Comparison of ENCODE assay signal across 2 cellular contexts in the genomic region with DNA sequence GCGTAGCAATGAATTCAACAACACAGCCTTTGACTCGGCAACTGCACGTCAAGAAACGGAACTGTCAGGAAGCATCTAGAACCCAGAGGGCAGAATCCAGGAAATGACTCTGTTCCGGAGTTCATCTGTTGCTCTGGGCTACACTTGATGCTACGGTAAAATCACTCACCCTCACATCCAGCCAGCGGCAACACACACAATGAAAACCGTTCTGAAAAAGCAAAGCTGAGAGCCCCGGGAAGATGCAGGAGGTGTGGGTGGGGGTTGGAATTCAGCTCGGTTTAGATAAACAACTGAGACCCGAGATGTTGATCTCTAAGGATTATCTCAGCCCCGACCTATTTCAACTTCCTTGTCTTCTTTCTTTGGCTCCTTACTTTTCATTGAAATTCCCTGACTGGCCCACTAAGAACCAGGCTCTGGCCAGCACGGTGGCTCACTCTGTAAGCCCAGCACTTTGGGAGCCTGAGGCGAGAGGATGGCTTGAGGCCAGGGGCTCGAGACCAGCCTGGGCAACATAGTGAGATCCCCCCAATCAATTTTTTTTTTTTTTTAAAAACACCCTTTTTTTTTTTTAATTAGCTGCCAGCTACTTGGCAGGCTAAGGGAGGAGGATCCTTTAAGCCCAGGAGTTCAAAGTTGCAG.
A peak's percentile ranks its signal among the peaks of the same experiment; 100 is the strongest.
TF ChIP-seq lines count a peak whose summit lies in the region.

No MANE protein-coding gene starts in this region.

TF ChIP-seq in GM12878, 131 proteins besides CTCF, POLR2A, EP300 and RAD21 (continues in another document):
- TF ChIP-seq MTA2 (IDR thresholded peaks at IDR 0.05; ENCODE audit: low read depth) (no peak), MYC (IDR thresholded peaks at IDR 0.05; ENCODE audit: insufficient read depth, insufficient read length, insufficient replicate concordance, low read length, severe bottlenecking) (no peak), TCF12 (IDR thresholded peaks at IDR 0.05; ENCODE audit: low read depth, low read length) (no peak), EED (IDR thresholded peaks at IDR 0.05; ENCODE audit: low read depth) (no peak; the same call in 1 of the 2 replicates), IRF4 (IDR thresholded peaks at IDR 0.05; ENCODE audit: low read depth, low read length) (no peak), PAX8 (IDR thresholded peaks at IDR 0.05) (no peak), DPF2 (IDR thresholded peaks at IDR 0.05) (no peak), SPI1 (IDR thresholded peaks at IDR 0.05; ENCODE audit: borderline replicate concordance, insufficient read depth, low read depth, low read length) (peak; percentile 13; the same call in 1 of the 2 replicates), HDAC6 (IDR thresholded peaks at IDR 0.05; ENCODE audit: unreplicated experiment) (no peak), CHD2 (IDR thresholded peaks at IDR 0.05; ENCODE audit: borderline replicate concordance, low read depth, low read length) (no peak), ZSCAN29 (IDR thresholded peaks at IDR 0.05) (no peak), ETV6 (conservative IDR thresholded peaks at IDR 0.05 in 1 of 2, IDR thresholded peaks at IDR 0.05 in 1 of 2; ENCODE audit: borderline replicate concordance in 1 of 2, low read depth in 1 of 2) (peak in 1 of 2 experiments; percentile 48; a peak in 1 of 4 replicates), RAD51 (IDR thresholded peaks at IDR 0.05) (no peak), SMAD5 (IDR thresholded peaks at IDR 0.05; ENCODE audit: low read depth) (no peak), BMI1 (IDR thresholded peaks at IDR 0.05; ENCODE audit: borderline replicate concordance) (no peak), ZNF622 (IDR thresholded peaks at IDR 0.05) (no peak)
- TF ChIP-seq, protein P1, sequence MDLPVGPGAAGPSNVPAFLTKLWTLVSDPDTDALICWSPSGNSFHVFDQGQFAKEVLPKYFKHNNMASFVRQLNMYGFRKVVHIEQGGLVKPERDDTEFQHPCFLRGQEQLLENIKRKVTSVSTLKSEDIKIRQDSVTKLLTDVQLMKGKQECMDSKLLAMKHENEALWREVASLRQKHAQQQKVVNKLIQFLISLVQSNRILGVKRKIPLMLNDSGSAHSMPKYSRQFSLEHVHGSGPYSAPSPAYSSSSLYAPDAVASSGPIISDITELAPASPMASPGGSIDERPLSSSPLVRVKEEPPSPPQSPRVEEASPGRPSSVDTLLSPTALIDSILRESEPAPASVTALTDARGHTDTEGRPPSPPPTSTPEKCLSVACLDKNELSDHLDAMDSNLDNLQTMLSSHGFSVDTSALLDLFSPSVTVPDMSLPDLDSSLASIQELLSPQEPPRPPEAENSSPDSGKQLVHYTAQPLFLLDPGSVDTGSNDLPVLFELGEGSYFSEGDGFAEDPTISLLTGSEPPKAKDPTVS (IDR thresholded peaks at IDR 0.05; ENCODE audit: low read depth, low read length): peak; percentile 83; the same call in 1 of the 2 replicates
- TF ChIP-seq, protein P2, sequence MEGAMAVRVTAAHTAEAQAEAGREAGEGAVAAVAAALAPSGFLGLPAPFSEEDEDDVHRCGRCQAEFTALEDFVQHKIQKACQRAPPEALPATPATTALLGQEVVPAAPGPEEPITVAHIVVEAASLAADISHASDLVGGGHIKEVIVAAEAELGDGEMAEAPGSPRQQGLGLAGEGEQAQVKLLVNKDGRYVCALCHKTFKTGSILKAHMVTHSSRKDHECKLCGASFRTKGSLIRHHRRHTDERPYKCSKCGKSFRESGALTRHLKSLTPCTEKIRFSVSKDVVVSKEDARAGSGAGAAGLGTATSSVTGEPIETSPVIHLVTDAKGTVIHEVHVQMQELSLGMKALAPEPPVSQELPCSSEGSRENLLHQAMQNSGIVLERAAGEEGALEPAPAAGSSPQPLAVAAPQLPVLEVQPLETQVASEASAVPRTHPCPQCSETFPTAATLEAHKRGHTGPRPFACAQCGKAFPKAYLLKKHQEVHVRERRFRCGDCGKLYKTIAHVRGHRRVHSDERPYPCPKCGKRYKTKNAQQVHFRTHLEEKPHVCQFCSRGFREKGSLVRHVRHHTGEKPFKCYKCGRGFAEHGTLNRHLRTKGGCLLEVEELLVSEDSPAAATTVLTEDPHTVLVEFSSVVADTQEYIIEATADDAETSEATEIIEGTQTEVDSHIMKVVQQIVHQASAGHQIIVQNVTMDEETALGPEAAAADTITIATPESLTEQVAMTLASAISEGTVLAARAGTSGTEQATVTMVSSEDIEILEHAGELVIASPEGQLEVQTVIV (IDR thresholded peaks at IDR 0.05; ENCODE audit: borderline replicate concordance, partially characterized antibody): no peak
- TF ChIP-seq, protein P3, sequence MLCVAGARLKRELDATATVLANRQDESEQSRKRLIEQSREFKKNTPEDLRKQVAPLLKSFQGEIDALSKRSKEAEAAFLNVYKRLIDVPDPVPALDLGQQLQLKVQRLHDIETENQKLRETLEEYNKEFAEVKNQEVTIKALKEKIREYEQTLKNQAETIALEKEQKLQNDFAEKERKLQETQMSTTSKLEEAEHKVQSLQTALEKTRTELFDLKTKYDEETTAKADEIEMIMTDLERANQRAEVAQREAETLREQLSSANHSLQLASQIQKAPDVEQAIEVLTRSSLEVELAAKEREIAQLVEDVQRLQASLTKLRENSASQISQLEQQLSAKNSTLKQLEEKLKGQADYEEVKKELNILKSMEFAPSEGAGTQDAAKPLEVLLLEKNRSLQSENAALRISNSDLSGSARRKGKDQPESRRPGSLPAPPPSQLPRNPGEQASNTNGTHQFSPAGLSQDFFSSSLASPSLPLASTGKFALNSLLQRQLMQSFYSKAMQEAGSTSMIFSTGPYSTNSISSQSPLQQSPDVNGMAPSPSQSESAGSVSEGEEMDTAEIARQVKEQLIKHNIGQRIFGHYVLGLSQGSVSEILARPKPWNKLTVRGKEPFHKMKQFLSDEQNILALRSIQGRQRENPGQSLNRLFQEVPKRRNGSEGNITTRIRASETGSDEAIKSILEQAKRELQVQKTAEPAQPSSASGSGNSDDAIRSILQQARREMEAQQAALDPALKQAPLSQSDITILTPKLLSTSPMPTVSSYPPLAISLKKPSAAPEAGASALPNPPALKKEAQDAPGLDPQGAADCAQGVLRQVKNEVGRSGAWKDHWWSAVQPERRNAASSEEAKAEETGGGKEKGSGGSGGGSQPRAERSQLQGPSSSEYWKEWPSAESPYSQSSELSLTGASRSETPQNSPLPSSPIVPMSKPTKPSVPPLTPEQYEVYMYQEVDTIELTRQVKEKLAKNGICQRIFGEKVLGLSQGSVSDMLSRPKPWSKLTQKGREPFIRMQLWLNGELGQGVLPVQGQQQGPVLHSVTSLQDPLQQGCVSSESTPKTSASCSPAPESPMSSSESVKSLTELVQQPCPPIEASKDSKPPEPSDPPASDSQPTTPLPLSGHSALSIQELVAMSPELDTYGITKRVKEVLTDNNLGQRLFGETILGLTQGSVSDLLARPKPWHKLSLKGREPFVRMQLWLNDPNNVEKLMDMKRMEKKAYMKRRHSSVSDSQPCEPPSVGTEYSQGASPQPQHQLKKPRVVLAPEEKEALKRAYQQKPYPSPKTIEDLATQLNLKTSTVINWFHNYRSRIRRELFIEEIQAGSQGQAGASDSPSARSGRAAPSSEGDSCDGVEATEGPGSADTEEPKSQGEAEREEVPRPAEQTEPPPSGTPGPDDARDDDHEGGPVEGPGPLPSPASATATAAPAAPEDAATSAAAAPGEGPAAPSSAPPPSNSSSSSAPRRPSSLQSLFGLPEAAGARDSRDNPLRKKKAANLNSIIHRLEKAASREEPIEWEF (IDR thresholded peaks at IDR 0.05; ENCODE audit: insufficient replicate concordance, low read depth, low read length): no peak

TF ChIP-seq in liver, 16 proteins besides CTCF, POLR2A, EP300 and RAD21:
- TF ChIP-seq, protein P4, sequence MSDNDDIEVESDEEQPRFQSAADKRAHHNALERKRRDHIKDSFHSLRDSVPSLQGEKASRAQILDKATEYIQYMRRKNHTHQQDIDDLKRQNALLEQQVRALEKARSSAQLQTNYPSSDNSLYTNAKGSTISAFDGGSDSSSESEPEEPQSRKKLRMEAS (IDR thresholded peaks at IDR 0.05): no peak
- no peak for TF ChIP-seq EGR1 (IDR thresholded peaks at IDR 0.05; ENCODE audit: low read depth in 2 of 2)
- no peak for TF ChIP-seq YY1 (IDR thresholded peaks at IDR 0.05)
- TF ChIP-seq HNF4A (conservative IDR thresholded peaks at IDR 0.05): peak in 1 of 2 donors; percentile 88
- TF ChIP-seq, protein P5, sequence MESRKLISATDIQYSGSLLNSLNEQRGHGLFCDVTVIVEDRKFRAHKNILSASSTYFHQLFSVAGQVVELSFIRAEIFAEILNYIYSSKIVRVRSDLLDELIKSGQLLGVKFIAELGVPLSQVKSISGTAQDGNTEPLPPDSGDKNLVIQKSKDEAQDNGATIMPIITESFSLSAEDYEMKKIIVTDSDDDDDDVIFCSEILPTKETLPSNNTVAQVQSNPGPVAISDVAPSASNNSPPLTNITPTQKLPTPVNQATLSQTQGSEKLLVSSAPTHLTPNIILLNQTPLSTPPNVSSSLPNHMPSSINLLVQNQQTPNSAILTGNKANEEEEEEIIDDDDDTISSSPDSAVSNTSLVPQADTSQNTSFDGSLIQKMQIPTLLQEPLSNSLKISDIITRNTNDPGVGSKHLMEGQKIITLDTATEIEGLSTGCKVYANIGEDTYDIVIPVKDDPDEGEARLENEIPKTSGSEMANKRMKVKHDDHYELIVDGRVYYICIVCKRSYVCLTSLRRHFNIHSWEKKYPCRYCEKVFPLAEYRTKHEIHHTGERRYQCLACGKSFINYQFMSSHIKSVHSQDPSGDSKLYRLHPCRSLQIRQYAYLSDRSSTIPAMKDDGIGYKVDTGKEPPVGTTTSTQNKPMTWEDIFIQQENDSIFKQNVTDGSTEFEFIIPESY (IDR thresholded peaks at IDR 0.05): no peak
- peak; percentile 44 for TF ChIP-seq HNF4G (IDR thresholded peaks at IDR 0.05)
- peak; percentile 91 for TF ChIP-seq NR2F2 (IDR thresholded peaks at IDR 0.05)
- no peak for TF ChIP-seq FOXA2 (IDR thresholded peaks at IDR 0.05)
- no peak for TF ChIP-seq JUND (IDR thresholded peaks at IDR 0.05)
- TF ChIP-seq TAF1 (conservative IDR thresholded peaks at IDR 0.05): no peak
- TF ChIP-seq FOXA1 (IDR thresholded peaks at IDR 0.05): no peak
- peak in 1 of 2 donors; percentile 74 for TF ChIP-seq RXRA (IDR thresholded peaks at IDR 0.05)
- TF ChIP-seq GABPA (IDR thresholded peaks at IDR 0.05 in 1 of 2, conservative IDR thresholded peaks at IDR 0.05 in 1 of 2): no peak
- TF ChIP-seq SP1 (IDR thresholded peaks at IDR 0.05): peak; percentile 89
- TF ChIP-seq, protein P6, sequence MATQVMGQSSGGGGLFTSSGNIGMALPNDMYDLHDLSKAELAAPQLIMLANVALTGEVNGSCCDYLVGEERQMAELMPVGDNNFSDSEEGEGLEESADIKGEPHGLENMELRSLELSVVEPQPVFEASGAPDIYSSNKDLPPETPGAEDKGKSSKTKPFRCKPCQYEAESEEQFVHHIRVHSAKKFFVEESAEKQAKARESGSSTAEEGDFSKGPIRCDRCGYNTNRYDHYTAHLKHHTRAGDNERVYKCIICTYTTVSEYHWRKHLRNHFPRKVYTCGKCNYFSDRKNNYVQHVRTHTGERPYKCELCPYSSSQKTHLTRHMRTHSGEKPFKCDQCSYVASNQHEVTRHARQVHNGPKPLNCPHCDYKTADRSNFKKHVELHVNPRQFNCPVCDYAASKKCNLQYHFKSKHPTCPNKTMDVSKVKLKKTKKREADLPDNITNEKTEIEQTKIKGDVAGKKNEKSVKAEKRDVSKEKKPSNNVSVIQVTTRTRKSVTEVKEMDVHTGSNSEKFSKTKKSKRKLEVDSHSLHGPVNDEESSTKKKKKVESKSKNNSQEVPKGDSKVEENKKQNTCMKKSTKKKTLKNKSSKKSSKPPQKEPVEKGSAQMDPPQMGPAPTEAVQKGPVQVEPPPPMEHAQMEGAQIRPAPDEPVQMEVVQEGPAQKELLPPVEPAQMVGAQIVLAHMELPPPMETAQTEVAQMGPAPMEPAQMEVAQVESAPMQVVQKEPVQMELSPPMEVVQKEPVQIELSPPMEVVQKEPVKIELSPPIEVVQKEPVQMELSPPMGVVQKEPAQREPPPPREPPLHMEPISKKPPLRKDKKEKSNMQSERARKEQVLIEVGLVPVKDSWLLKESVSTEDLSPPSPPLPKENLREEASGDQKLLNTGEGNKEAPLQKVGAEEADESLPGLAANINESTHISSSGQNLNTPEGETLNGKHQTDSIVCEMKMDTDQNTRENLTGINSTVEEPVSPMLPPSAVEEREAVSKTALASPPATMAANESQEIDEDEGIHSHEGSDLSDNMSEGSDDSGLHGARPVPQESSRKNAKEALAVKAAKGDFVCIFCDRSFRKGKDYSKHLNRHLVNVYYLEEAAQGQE (IDR thresholded peaks at IDR 0.05): no peak
- TF ChIP-seq, protein P7, sequence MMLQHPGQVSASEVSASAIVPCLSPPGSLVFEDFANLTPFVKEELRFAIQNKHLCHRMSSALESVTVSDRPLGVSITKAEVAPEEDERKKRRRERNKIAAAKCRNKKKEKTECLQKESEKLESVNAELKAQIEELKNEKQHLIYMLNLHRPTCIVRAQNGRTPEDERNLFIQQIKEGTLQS (IDR thresholded peaks at IDR 0.05): no peak
TF ChIP-seq in liver: peak in this region for 5.
